ENCODE assay signal across 19 cellular contexts in genomic region chr21:35811115-35811806, GRCh38.
DNase-seq lines count a peak whose midpoint lies in the region; ATAC-seq and TF ChIP-seq lines count a peak whose summit lies in the region.
"Had no signal": no experiment of that assay in that cellular context is flagged by ENCODE, and none has a peak within 500 bp of the region (broad histone marks: within the 10 kb centered on the region; RNA-seq: fewer than 3 reads in every experiment).

No MANE protein-coding gene starts in this region.

- H3K27me3 Mint-ChIP-seq in endodermal cell (ENCODE audit: insufficient read depth), result peaks cover 4% of the 10 kb centered on the region
- no peaks in the 10 kb centered on the region for H3K27me3 Mint-ChIP-seq in activated CD4-positive, alpha-beta T cell treated with anti-CD3 and anti-CD28 coated beads, Interleukin-2, amount 10 ng/mL, durations not matched to agents 7 days and 5 days

- no peak overlapping the region for H3K4me3 ChIP-seq in PC-3 (ENCODE audit: low read length)
- H3K4me3 ChIP-seq in endodermal cell (ENCODE audit: low read length), result no peak overlapping the region
- H3K4me3 ChIP-seq: HAP-1 had no signal

- no peak for DNase-seq in PC-3
- peak; percentile 64 for DNase-seq in endodermal cell
- peak in 1 of 2 donors; percentile 13 for DNase-seq in left colon
- DNase-seq in activated CD4-positive, alpha-beta T cell treated with anti-CD3 and anti-CD28 coated beads, Interleukin-2, amount 10 ng/mL, durations not matched to agents 7 days and 5 days, result no peak
- DNase-seq in NCI-H1092 (lab: John Stamatoyannopoulos, UW), result no peak
- DNase-seq in ecto neural progenitor cell (ENCODE audit: low spot score), result no peak
- DNase-seq: CD4-positive, CD25-positive, alpha-beta regulatory T cell; DMS79; Karpas-422; MV-4-11; NCI-H1694; NCI-H2081; NCI-H2171 treated with DMSO at 0.1 percent for 48 hours; NCI-H446; NCI-H526 treated with DMSO at 0.1 percent for 48 hours had no signal

- H3K36me3 ChIP-seq in PC-3 (ENCODE audit: low read depth, low read length) (no peaks in the 10 kb centered on the region), endodermal cell (ENCODE audit: control insufficient read depth, insufficient read depth, low read length) (no peaks in the 10 kb centered on the region)
- H3K36me3 ChIP-seq: HAP-1 had no signal

- H3F3A ChIP-seq in PC-3 (ENCODE audit: low read length, unreplicated experiment), result no peaks in the 10 kb centered on the region

- no peak overlapping the region for H3K4me3 Mint-ChIP-seq in endodermal cell
- H3K4me3 Mint-ChIP-seq in activated CD4-positive, alpha-beta T cell treated with anti-CD3 and anti-CD28 coated beads, Interleukin-2, amount 10 ng/mL, durations not matched to agents 7 days and 5 days, result no peak overlapping the region
- H3K4me3 Mint-ChIP-seq: CD4-positive, CD25-positive, alpha-beta regulatory T cell; IgD-negative memory B cell had no signal

- peaks cover 3% of the 10 kb centered on the region for H3K9me3 Mint-ChIP-seq in endodermal cell
- H3K9me3 Mint-ChIP-seq in activated CD4-positive, alpha-beta T cell treated with anti-CD3 and anti-CD28 coated beads, Interleukin-2, amount 10 ng/mL, durations not matched to agents 7 days and 5 days, result no peaks in the 10 kb centered on the region

- no peak overlapping the region for H3K9ac ChIP-seq in PC-3 (ENCODE audit: low read length)
- no peak overlapping the region for H3K9ac ChIP-seq in endodermal cell (ENCODE audit: extremely low read depth, low read length, poor library complexity, severe bottlenecking)

- H2AFZ ChIP-seq in PC-3 (ENCODE audit: low read length), result no peak overlapping the region

- H3K9me2 ChIP-seq in PC-3 (replicated peaks; ENCODE audit: low read length), result no peaks in the 10 kb centered on the region

- no peaks in the 10 kb centered on the region for H4K20me1 ChIP-seq in PC-3 (ENCODE audit: low read length)

- CTCF ChIA-PET in PC-3 (lab: Charles Lee), result no interaction called here
- CTCF ChIA-PET in activated CD4-positive, alpha-beta T cell treated with anti-CD3 and anti-CD28 coated beads, Interleukin-2, amount 10 ng/mL, durations not matched to agents 7 days and 5 days (lab: Charles Lee), result no interaction called here

- H3K4me1 ChIP-seq in PC-3 (ENCODE audit: insufficient read depth, low read length) (no peaks in the 10 kb centered on the region), endodermal cell (ENCODE audit: control insufficient read depth, insufficient read depth, low read length) (no peaks in the 10 kb centered on the region)
- H3K4me1 ChIP-seq: HAP-1 had no signal

- no peak overlapping the region for H3K27ac ChIP-seq in PC-3 (ENCODE audit: low read length)
- no peak overlapping the region for H3K27ac ChIP-seq in endodermal cell (ENCODE audit: low read depth, low read length)

- WGBS in endodermal cell (ENCODE audit: insufficient coverage in 1 of 2, insufficient read length in 1 of 2), 2 experiments, result 88 to 93% methylated on average over 7 to 11 of the region's 11 CpGs

- H3K27me3 ChIP-seq in PC-3 (ENCODE audit: low read length) (no peaks in the 10 kb centered on the region), endodermal cell (ENCODE audit: control insufficient read depth, insufficient read depth, low read length, poor library complexity, severe bottlenecking) (peaks cover 1% of the 10 kb centered on the region)

- peaks cover 6% of the 10 kb centered on the region for H3K4me1 Mint-ChIP-seq in endodermal cell
- H3K4me1 Mint-ChIP-seq in activated CD4-positive, alpha-beta T cell treated with anti-CD3 and anti-CD28 coated beads, Interleukin-2, amount 10 ng/mL, durations not matched to agents 7 days and 5 days, result no peaks in the 10 kb centered on the region
- H3K4me1 Mint-ChIP-seq: CD4-positive, CD25-positive, alpha-beta regulatory T cell; IgD-negative memory B cell had no signal

- intact Hi-C loops in PC-3 (cut with micrococcal nuclease) (no loop called here), left colon (cut with DNase I, micrococcal nuclease) (no loop called here)

- H3K79me2 ChIP-seq in PC-3 (ENCODE audit: low read length), result no peaks in the 10 kb centered on the region

- H3K9me3 ChIP-seq in PC-3 (ENCODE audit: low read length) (no peaks in the 10 kb centered on the region), endodermal cell (ENCODE audit: control insufficient read depth, low read length) (peaks cover 4% of the 10 kb centered on the region)
- H3K9me3 ChIP-seq: HAP-1 had no signal

- POLR2A ChIA-PET in PC-3 (lab: Charles Lee; ENCODE audit: unreplicated experiment), result no interaction called here
- POLR2A ChIA-PET in activated CD4-positive, alpha-beta T cell treated with anti-CD3 and anti-CD28 coated beads, Interleukin-2, amount 10 ng/mL, durations not matched to agents 7 days and 5 days (lab: Charles Lee), result no interaction called here

- no TSS peak for BruUV-seq in PC-3 (replicated peaks; lab: Mats Ljungman, UMichigan)

- H3K4me2 ChIP-seq in PC-3 (ENCODE audit: low read length), result no peak overlapping the region

- no peak for ATAC-seq in PC-3
- ATAC-seq in left colon, result peak; percentile 93
- no peak for ATAC-seq in HG03175 (IDR thresholded peaks at IDR 0.05; ENCODE audit: unreplicated experiment)
- ATAC-seq: SK-N-SH treated with all-trans-retinoic acid at 6 μM for 48 hours had no signal

- H3K27ac Mint-ChIP-seq in endodermal cell, result no peak overlapping the region
- no peak overlapping the region for H3K27ac Mint-ChIP-seq in activated CD4-positive, alpha-beta T cell treated with anti-CD3 and anti-CD28 coated beads, Interleukin-2, amount 10 ng/mL, durations not matched to agents 7 days and 5 days
- H3K27ac Mint-ChIP-seq: CD4-positive, CD25-positive, alpha-beta regulatory T cell had no signal

- H3K36me3 Mint-ChIP-seq in endodermal cell (ENCODE audit: low read depth), result no peaks in the 10 kb centered on the region
- no peaks in the 10 kb centered on the region for H3K36me3 Mint-ChIP-seq in activated CD4-positive, alpha-beta T cell treated with anti-CD3 and anti-CD28 coated beads, Interleukin-2, amount 10 ng/mL, durations not matched to agents 7 days and 5 days (ENCODE audit: low read depth)
- H3K36me3 Mint-ChIP-seq: CD4-positive, CD25-positive, alpha-beta regulatory T cell; IgD-negative memory B cell had no signal

- TF ChIP-seq CTCF in PC-3 (conservative IDR thresholded peaks at IDR 0.05; ENCODE audit: low read depth, low read length), result 0 out of 2 replicates have a peak, but pooled peaks have one; percentile 16
- TF ChIP-seq CTCF in endodermal cell (conservative IDR thresholded peaks at IDR 0.05), result no peak
